In the genomic region with DNA sequence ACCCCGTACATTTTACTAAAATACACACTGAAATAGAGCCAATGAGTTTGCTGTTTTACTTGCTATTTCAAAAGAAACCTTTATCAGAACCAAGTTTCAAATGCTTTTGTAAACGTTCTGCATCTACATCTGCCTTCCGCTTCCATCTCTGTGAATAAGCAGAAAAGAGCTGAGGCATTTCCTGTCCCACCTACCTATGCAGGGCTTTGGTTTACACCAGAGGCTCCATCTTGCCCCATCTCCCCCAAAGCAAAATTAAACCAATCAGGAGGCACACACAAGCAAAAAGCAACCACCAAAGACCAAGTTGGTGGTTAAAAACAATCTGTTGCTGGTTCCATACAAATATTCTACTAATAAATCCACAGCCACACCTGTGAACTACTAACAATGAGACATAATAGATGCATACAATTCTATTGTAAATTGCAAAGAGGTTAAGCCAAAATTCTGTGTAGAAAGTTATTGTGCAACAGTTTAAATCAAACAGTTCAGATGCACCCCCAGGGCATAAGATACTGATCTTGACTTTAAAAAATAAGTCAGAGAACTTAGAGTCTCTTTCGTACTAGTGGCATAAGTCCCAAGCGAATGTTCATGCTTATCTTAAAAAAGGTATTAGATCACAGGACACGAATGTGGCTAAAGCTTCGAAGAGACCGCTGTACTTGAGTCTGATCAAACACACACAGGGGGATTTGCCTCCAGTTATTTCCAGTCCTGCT, we compare ENCODE assay signal across 2 cellular contexts.
TF ChIP-seq lines count a peak whose summit lies in the region.

No MANE protein-coding gene starts in this region.

TF ChIP-seq in GM23338, 12 proteins besides CTCF, POLR2A, EP300 and RAD21 (continued from another document and continues in another):
- TF ChIP-seq, protein P1, sequence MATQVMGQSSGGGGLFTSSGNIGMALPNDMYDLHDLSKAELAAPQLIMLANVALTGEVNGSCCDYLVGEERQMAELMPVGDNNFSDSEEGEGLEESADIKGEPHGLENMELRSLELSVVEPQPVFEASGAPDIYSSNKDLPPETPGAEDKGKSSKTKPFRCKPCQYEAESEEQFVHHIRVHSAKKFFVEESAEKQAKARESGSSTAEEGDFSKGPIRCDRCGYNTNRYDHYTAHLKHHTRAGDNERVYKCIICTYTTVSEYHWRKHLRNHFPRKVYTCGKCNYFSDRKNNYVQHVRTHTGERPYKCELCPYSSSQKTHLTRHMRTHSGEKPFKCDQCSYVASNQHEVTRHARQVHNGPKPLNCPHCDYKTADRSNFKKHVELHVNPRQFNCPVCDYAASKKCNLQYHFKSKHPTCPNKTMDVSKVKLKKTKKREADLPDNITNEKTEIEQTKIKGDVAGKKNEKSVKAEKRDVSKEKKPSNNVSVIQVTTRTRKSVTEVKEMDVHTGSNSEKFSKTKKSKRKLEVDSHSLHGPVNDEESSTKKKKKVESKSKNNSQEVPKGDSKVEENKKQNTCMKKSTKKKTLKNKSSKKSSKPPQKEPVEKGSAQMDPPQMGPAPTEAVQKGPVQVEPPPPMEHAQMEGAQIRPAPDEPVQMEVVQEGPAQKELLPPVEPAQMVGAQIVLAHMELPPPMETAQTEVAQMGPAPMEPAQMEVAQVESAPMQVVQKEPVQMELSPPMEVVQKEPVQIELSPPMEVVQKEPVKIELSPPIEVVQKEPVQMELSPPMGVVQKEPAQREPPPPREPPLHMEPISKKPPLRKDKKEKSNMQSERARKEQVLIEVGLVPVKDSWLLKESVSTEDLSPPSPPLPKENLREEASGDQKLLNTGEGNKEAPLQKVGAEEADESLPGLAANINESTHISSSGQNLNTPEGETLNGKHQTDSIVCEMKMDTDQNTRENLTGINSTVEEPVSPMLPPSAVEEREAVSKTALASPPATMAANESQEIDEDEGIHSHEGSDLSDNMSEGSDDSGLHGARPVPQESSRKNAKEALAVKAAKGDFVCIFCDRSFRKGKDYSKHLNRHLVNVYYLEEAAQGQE (IDR thresholded peaks at IDR 0.05; ENCODE audit: unreplicated experiment) = no peak
- TF ChIP-seq, protein P2, sequence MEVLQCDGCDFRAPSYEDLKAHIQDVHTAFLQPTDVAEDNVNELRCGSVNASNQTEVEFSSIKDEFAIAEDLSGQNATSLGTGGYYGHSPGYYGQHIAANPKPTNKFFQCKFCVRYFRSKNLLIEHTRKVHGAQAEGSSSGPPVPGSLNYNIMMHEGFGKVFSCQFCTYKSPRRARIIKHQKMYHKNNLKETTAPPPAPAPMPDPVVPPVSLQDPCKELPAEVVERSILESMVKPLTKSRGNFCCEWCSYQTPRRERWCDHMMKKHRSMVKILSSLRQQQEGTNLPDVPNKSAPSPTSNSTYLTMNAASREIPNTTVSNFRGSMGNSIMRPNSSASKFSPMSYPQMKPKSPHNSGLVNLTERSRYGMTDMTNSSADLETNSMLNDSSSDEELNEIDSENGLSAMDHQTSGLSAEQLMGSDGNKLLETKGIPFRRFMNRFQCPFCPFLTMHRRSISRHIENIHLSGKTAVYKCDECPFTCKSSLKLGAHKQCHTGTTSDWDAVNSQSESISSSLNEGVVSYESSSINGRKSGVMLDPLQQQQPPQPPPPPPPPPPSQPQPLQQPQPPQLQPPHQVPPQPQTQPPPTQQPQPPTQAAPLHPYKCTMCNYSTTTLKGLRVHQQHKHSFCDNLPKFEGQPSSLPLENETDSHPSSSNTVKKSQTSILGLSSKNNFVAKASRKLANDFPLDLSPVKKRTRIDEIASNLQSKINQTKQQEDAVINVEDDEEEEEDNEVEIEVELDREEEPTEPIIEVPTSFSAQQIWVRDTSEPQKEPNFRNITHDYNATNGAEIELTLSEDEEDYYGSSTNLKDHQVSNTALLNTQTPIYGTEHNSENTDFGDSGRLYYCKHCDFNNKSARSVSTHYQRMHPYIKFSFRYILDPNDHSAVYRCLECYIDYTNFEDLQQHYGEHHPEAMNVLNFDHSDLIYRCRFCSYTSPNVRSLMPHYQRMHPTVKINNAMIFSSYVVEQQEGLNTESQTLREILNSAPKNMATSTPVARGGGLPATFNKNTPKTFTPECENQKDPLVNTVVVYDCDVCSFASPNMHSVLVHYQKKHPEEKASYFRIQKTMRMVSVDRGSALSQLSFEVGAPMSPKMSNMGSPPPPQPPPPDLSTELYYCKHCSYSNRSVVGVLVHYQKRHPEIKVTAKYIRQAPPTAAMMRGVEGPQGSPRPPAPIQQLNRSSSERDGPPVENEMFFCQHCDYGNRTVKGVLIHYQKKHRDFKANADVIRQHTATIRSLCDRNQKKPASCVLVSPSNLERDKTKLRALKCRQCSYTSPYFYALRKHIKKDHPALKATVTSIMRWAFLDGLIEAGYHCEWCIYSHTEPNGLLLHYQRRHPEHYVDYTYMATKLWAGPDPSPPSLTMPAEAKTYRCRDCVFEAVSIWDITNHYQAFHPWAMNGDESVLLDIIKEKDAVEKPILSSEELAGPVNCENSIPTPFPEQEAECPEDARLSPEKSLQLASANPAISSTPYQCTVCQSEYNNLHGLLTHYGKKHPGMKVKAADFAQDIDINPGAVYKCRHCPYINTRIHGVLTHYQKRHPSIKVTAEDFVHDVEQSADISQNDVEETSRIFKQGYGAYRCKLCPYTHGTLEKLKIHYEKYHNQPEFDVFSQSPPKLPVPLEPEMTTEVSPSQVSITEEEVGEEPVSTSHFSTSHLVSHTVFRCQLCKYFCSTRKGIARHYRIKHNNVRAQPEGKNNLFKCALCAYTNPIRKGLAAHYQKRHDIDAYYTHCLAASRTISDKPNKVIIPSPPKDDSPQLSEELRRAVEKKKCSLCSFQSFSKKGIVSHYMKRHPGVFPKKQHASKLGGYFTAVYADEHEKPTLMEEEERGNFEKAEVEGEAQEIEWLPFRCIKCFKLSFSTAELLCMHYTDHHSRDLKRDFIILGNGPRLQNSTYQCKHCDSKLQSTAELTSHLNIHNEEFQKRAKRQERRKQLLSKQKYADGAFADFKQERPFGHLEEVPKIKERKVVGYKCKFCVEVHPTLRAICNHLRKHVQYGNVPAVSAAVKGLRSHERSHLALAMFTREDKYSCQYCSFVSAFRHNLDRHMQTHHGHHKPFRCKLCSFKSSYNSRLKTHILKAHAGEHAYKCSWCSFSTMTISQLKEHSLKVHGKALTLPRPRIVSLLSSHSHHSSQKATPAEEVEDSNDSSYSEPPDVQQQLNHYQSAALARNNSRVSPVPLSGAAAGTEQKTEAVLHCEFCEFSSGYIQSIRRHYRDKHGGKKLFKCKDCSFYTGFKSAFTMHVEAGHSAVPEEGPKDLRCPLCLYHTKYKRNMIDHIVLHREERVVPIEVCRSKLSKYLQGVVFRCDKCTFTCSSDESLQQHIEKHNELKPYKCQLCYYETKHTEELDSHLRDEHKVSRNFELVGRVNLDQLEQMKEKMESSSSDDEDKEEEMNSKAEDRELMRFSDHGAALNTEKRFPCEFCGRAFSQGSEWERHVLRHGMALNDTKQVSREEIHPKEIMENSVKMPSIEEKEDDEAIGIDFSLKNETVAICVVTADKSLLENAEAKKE (CRISPR knock-in tag; IDR thresholded peaks at IDR 0.05) = no peak
- no peak for TF ChIP-seq ZNF331 (CRISPR knock-in tag; IDR thresholded peaks at IDR 0.05; ENCODE audit: low read depth)
- TF ChIP-seq STAT1 (IDR thresholded peaks at IDR 0.05; ENCODE audit: unreplicated experiment) = no peak
- TF ChIP-seq, protein P3, sequence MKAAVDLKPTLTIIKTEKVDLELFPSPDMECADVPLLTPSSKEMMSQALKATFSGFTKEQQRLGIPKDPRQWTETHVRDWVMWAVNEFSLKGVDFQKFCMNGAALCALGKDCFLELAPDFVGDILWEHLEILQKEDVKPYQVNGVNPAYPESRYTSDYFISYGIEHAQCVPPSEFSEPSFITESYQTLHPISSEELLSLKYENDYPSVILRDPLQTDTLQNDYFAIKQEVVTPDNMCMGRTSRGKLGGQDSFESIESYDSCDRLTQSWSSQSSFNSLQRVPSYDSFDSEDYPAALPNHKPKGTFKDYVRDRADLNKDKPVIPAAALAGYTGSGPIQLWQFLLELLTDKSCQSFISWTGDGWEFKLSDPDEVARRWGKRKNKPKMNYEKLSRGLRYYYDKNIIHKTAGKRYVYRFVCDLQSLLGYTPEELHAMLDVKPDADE (IDR thresholded peaks at IDR 0.05) = no peak
- no peak for TF ChIP-seq NANOG (IDR thresholded peaks at IDR 0.05; ENCODE audit: borderline replicate concordance)
- no peak for TF ChIP-seq POLR2AphosphoS5 (IDR thresholded peaks at IDR 0.05; ENCODE audit: low read depth)
- TF ChIP-seq JUNB (IDR thresholded peaks at IDR 0.05; ENCODE audit: unreplicated experiment) = no peak

TF ChIP-seq in H1, 55 proteins besides CTCF, POLR2A, EP300 and RAD21 (continued from another document):
- TF ChIP-seq, protein P4, sequence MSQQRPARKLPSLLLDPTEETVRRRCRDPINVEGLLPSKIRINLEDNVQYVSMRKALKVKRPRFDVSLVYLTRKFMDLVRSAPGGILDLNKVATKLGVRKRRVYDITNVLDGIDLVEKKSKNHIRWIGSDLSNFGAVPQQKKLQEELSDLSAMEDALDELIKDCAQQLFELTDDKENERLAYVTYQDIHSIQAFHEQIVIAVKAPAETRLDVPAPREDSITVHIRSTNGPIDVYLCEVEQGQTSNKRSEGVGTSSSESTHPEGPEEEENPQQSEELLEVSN (IDR thresholded peaks at IDR 0.05) = no peak
- TF ChIP-seq GTF2F1 (IDR thresholded peaks at IDR 0.05; ENCODE audit: borderline replicate concordance, low read depth, low read length) = no peak
- TF ChIP-seq HDAC2 (IDR thresholded peaks at IDR 0.05; ENCODE audit: borderline replicate concordance in 1 of 2, low read depth in 2 of 2, low read length in 2 of 2) = no peak
TF ChIP-seq in H1: peak in this region for 0.
